ENCODE assay signal across 8 cellular contexts in the genomic region with DNA sequence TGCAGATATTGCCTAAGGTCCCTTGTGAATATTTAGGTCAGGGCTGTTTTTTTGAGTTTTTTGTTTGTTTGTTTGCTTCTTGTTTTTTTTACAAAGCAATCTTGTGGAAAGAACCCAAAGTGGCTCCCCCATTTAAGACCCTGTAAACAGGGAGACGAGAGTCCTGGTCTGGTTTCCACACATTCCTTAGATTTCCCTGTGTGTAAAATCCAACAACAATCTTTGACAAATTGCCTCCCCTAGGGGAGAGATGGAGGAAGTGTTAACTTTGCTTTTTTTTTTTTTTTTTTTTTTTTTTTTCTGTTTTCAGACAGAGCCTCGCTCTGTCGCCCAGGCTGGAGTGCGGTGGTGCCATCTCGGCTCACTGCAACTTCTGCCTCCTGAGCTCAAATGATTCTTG. TPM values are rescaled to one million over a fixed set of nuclear protein-coding genes. Genes with fewer than 3 reads are reported as not detected.
DNase-seq lines count a peak whose midpoint lies in the region; TF ChIP-seq lines count a peak whose summit lies in the region.
"Not testable (repeated sequence)": the region's sequence is repeated elsewhere in the genome, so short reads cannot be mapped to it uniquely, and the experiment has no call there.

No MANE protein-coding gene starts in this region.

- H3K9me3 Mint-ChIP-seq in H9; HFFc6; endothelial cell (ENCODE audit: unreplicated experiment); glutamatergic neuron (ENCODE audit: unreplicated experiment); neural crest cell; type B pancreatic cell: not testable (repeated sequence)

- POLR2A ChIA-PET in SK-N-SH (lab: Yijun Ruan, JAX): not testable (repeated sequence)

- not testable (repeated sequence) for H3K56ac ChIP-seq in H9 (ENCODE audit: insufficient read length, low read depth, low read length)

- TF ChIP-seq CTCF in 22Rv1 (IDR thresholded peaks at IDR 0.05) (peak; percentile 18; the same call in 1 of the 2 replicates), H9 (conservative IDR thresholded peaks at IDR 0.05) (peak; percentile 49), HFFc6 (IDR thresholded peaks at IDR 0.05) (peak; percentile 50), SK-N-SH (IDR thresholded peaks at IDR 0.05) (peak; percentile 27; the same call in 1 of the 2 replicates), endothelial cell (IDR thresholded peaks at IDR 0.05; ENCODE audit: unreplicated experiment) (peak; percentile 34), glutamatergic neuron (IDR thresholded peaks at IDR 0.05; ENCODE audit: partially characterized antibody, unreplicated experiment) (peak; percentile 36), neural crest cell (conservative IDR thresholded peaks at IDR 0.05) (peak; percentile 33), type B pancreatic cell (conservative IDR thresholded peaks at IDR 0.05) (peak; percentile 36)

- not testable (repeated sequence) for H3K4me2 ChIP-seq in H9 (ENCODE audit: insufficient read depth, insufficient read length, low read length); SK-N-SH

- H3K14ac ChIP-seq in H9 (ENCODE audit: insufficient read depth, low read length): not testable (repeated sequence)

- H3K23me2 ChIP-seq in H9 (ENCODE audit: insufficient read length, low read depth, low read length, poor library complexity, severe bottlenecking): not testable (repeated sequence)

- not testable (repeated sequence) for H4K8ac ChIP-seq in H9 (replicated peaks; ENCODE audit: insufficient read length, low read depth, low read length)

- not testable (repeated sequence) for H4K20me1 ChIP-seq in H9 (ENCODE audit: control insufficient read depth, insufficient read depth, insufficient read length); SK-N-SH (ENCODE audit: insufficient read depth)

- not testable (repeated sequence) for TF ChIP-seq EP300 in SK-N-SH (IDR thresholded peaks at IDR 0.05; ENCODE audit: borderline replicate concordance in 1 of 2, low read depth in 1 of 2, low read length in 1 of 2)

- H2BK5ac ChIP-seq in H9 (ENCODE audit: insufficient read length, low read length): not testable (repeated sequence)

- H3K79me1 ChIP-seq in H9 (ENCODE audit: insufficient read depth, low read depth, low read length, poor library complexity, severe bottlenecking): not testable (repeated sequence)

- H3K4me1 Mint-ChIP-seq in H9: peaks cover 17 to 26% of the 10 kb centered on the region in 2 experiments
- not testable (repeated sequence) for H3K4me1 Mint-ChIP-seq in HFFc6 (ENCODE audit: low read depth); endothelial cell (ENCODE audit: unreplicated experiment); glutamatergic neuron (ENCODE audit: low read depth, unreplicated experiment); neural crest cell; type B pancreatic cell (ENCODE audit: unreplicated experiment)

- CTCF ChIA-PET in SK-N-SH (lab: Yijun Ruan, JAX): not testable (repeated sequence)

- H3K4me1 ChIP-seq in H9 (ENCODE audit: insufficient read depth, low read length); SK-N-SH (ENCODE audit: control insufficient read depth in 1 of 2, insufficient read depth in 2 of 2, low read depth in 1 of 2, low read length in 1 of 2): not testable (repeated sequence)

- H2BK12ac ChIP-seq in H9 (ENCODE audit: insufficient read length, low read depth, low read length): not testable (repeated sequence)

- not testable (repeated sequence) for H3K4me3 Mint-ChIP-seq in H9; HFFc6; endothelial cell (ENCODE audit: unreplicated experiment); glutamatergic neuron (ENCODE audit: unreplicated experiment); neural crest cell; type B pancreatic cell

- no CpG with 5 or more reads among the region's 5 CpGs for WGBS in H9 (ENCODE audit: extremely low coverage, insufficient read length, low lambda C conversion rate)
- WGBS in SK-N-SH (ENCODE audit: low lambda C conversion rate): 62% methylated on average over 5 of the region's 5 CpGs

- H3K27me3 Mint-ChIP-seq in H9 (ENCODE audit: low read depth); HFFc6 (ENCODE audit: insufficient read depth); endothelial cell (ENCODE audit: unreplicated experiment); glutamatergic neuron (ENCODE audit: unreplicated experiment); neural crest cell (ENCODE audit: low read depth); type B pancreatic cell: not testable (repeated sequence)

- DNase-seq in H9; HFFc6; SK-N-SH; endothelial cell (ENCODE audit: low spot score); glutamatergic neuron; neural crest cell (ENCODE audit: low read depth, low spot score); type B pancreatic cell (ENCODE audit: extremely low spot score, unreplicated experiment): not testable (repeated sequence)

- H3F3A ChIP-seq in SK-N-SH (replicated peaks; ENCODE audit: insufficient read depth): not testable (repeated sequence)

- H3K36me3 Mint-ChIP-seq in H9 (ENCODE audit: insufficient read depth in 1 of 3, low read depth in 3 of 3); HFFc6 (ENCODE audit: low read depth); endothelial cell (ENCODE audit: low read depth, unreplicated experiment); glutamatergic neuron (ENCODE audit: unreplicated experiment); neural crest cell (ENCODE audit: low read depth); type B pancreatic cell: not testable (repeated sequence)

- H3K9me3 ChIP-seq in H9 (ENCODE audit: control insufficient read depth, low read depth, low read length); SK-N-SH: not testable (repeated sequence)

- not testable (repeated sequence) for H3K79me2 ChIP-seq in H9 (ENCODE audit: insufficient read depth, low read length); SK-N-SH (ENCODE audit: insufficient read depth)

- H3K4ac ChIP-seq in H9 (ENCODE audit: low read depth, low read length): not testable (repeated sequence)

- not testable (repeated sequence) for H2BK20ac ChIP-seq in H9 (ENCODE audit: low read depth, low read length, poor library complexity, severe bottlenecking)

- H3K9ac ChIP-seq in H9 (ENCODE audit: extremely low read depth, insufficient read length, low read length); SK-N-SH: not testable (repeated sequence)

- not testable (repeated sequence) for H3K27ac ChIP-seq in 22Rv1; H9 (ENCODE audit: insufficient read length, low read depth, low read length); SK-N-SH (ENCODE audit: low read depth in 2 of 2, low read length in 1 of 2)

- not testable (repeated sequence) for H3K27ac Mint-ChIP-seq in H9; HFFc6; endothelial cell (ENCODE audit: unreplicated experiment); glutamatergic neuron (ENCODE audit: unreplicated experiment); neural crest cell (ENCODE audit: unreplicated experiment); type B pancreatic cell

- not testable (repeated sequence) for H3K4me3 ChIP-seq in SK-N-SH (ENCODE audit: low read depth in 2 of 2, low read length in 1 of 2)

- H4K91ac ChIP-seq in H9 (ENCODE audit: insufficient read length, low read depth, low read length): not testable (repeated sequence)

- not testable (repeated sequence) for H3K23ac ChIP-seq in H9 (ENCODE audit: insufficient read length, low read depth, low read length)

- not testable (repeated sequence) for H2BK120ac ChIP-seq in H9 (ENCODE audit: low read depth, low read length, poor library complexity, severe bottlenecking)

- H2AK5ac ChIP-seq in H9 (ENCODE audit: insufficient read length, low read length): not testable (repeated sequence)

- H3K9me2 ChIP-seq in SK-N-SH: not testable (repeated sequence)

- not testable (repeated sequence) for H3K18ac ChIP-seq in H9 (ENCODE audit: insufficient read length, low read depth, low read length)

- TF ChIP-seq RAD21 in SK-N-SH (IDR thresholded peaks at IDR 0.05; ENCODE audit: low read length): not testable (repeated sequence)

- not testable (repeated sequence) for H3K36me3 ChIP-seq in SK-N-SH (replicated peaks in 1 of 2; ENCODE audit: control insufficient read depth in 1 of 2, insufficient read depth in 2 of 2, low read length in 1 of 2)

- H2BK15ac ChIP-seq in H9 (ENCODE audit: low read depth, low read length): not testable (repeated sequence)

- not testable (repeated sequence) for H4K5ac ChIP-seq in H9 (ENCODE audit: insufficient read length, low read depth, low read length)

- H2AFZ ChIP-seq in H9 (ENCODE audit: low read length); SK-N-SH (ENCODE audit: low read depth): not testable (repeated sequence)

- not testable (repeated sequence) for H3K27me3 ChIP-seq in H9 (ENCODE audit: insufficient read depth, low read length); SK-N-SH (ENCODE audit: insufficient read depth)

- not testable (repeated sequence) for H3T11ph ChIP-seq in H9 (ENCODE audit: low read length)

RNA-seq across cellular contexts. Expression of gene ASNS, which starts 40.1 kb away (rescaled TPM):
- 85.1 and 95.1 TPM in 2 replicates for total RNA-seq in H9 (2021)
- 10 to 100 TPM; 28.6 to 44.6 (median 30.6) TPM for total RNA-seq in HFFc6 (2021; fragmentation: NEBNext Ultra II Directional; extraction: Animal tissue kit (Norgen Biotek cat#: 25700))
- 11.8 and 13.9 TPM in 2 replicates for polyA plus RNA-seq in SK-N-SH (2012; rRNA removed)
- 12.2 and 16.2 TPM in 2 replicates for polyA plus RNA-seq in SK-N-SH (2012; cell fraction: cytosol; rRNA removed)
- polyA plus RNA-seq in SK-N-SH (2012; cell fraction: nucleus; rRNA removed): 40.5 and 42.7 TPM in 2 replicates
- total RNA-seq in endothelial cell (ENCODE audit: unreplicated experiment): 7.1 TPM
- total RNA-seq in glutamatergic neuron (ENCODE audit: unreplicated experiment): 281 TPM
- total RNA-seq in neural crest cell: 54.6 and 63.0 TPM in 2 replicates
- 48.0 and 50.5 TPM in 2 replicates for total RNA-seq in type B pancreatic cell (ENCODE audit: low replicate concordance)
